Comparison of ENCODE assay signal across 10 cellular contexts in genomic region chr17:32267690-32268205, GRCh38. TPM values are rescaled to one million over a fixed set of nuclear protein-coding genes. Genes with fewer than 3 reads are reported as not detected.
DNase-seq lines count a peak whose midpoint lies in the region; ATAC-seq, FAIRE-seq and TF ChIP-seq lines count a peak whose summit lies in the region.
"Had no signal": no experiment of that assay in that cellular context is flagged by ENCODE, and none has a peak within 500 bp of the region (broad histone marks: within the 10 kb centered on the region; RNA-seq: fewer than 3 reads in every experiment).

No MANE protein-coding gene starts in this region.

- H3K36me3 Mint-ChIP-seq in activated naive CD4-positive, alpha-beta T cell treated with anti-CD3 and anti-CD28 coated beads, Interleukin-2, amount 10 ng/mL, durations not matched to agents 7 days and 5 days: no peaks in the 10 kb centered on the region

- H3K79me2 ChIP-seq in HepG2 (ENCODE audit: insufficient read depth, low read length): no peaks in the 10 kb centered on the region

- H3K4me3 ChIP-seq in HepG2 (replicated peaks in 1 of 3; ENCODE audit: insufficient read depth in 1 of 3, low read depth in 2 of 3, low read length in 3 of 3): no peak overlapping the region
- H3K4me3 ChIP-seq in neuronal stem cell (ENCODE audit: low read length in 2 of 2): peak overlapping the region in 1 of 2 donors; percentile 15
- H3K4me3 ChIP-seq: SJSA1 had no signal

- H4K20me1 ChIP-seq in HepG2 (ENCODE audit: insufficient read depth, low read length): no peaks in the 10 kb centered on the region

- POLR2A ChIA-PET in HepG2 (lab: Yijun Ruan, JAX): no interaction called here

- no peaks in the 10 kb centered on the region for H3K9me3 ChIP-seq in HepG2 (ENCODE audit: low read length)
- H3K9me3 ChIP-seq in neuronal stem cell (replicated peaks in 1 of 2; ENCODE audit: control insufficient read depth in 2 of 2, insufficient read depth in 1 of 2, low read depth in 1 of 2, low read length in 2 of 2): no peaks in the 10 kb centered on the region

- H3K4me2 ChIP-seq in HepG2 (ENCODE audit: low read depth, low read length): no peak overlapping the region
- H3K4me2 ChIP-seq in neuronal stem cell (ENCODE audit: insufficient read depth, low read length, poor library complexity, severe bottlenecking): no peak overlapping the region

- peaks cover 17% of the 10 kb centered on the region for H3K4me1 Mint-ChIP-seq in activated naive CD4-positive, alpha-beta T cell treated with anti-CD3 and anti-CD28 coated beads, Interleukin-2, amount 10 ng/mL, durations not matched to agents 7 days and 5 days

- peak overlapping the region; percentile 65 for H3K4me3 Mint-ChIP-seq in activated naive CD4-positive, alpha-beta T cell treated with anti-CD3 and anti-CD28 coated beads, Interleukin-2, amount 10 ng/mL, durations not matched to agents 7 days and 5 days

- TF ChIP-seq CTCF in HepG2 (CRISPR knock-in tag; IDR thresholded peaks at IDR 0.05): no peak

- no peak for TF ChIP-seq RAD21 in HepG2 (CRISPR knock-in tag; IDR thresholded peaks at IDR 0.05)

- H3K18ac ChIP-seq in neuronal stem cell (ENCODE audit: low read length): no peak overlapping the region

- no peak overlapping the region for H4K8ac ChIP-seq in neuronal stem cell (ENCODE audit: low read depth, low read length)

- H3K27me3 ChIP-seq in HepG2 (ENCODE audit: control insufficient read depth in 1 of 2, insufficient read depth in 2 of 2, low read length in 2 of 2) (peaks cover 20 to 71% of the 10 kb centered on the region in 2 experiments), neuronal stem cell (ENCODE audit: control insufficient read depth in 3 of 3, insufficient read depth in 3 of 3, low read depth in 1 of 3, low read length in 3 of 3) (peaks cover 5 to 58% (median 48%) of the 10 kb centered on the region in 3 experiments)

- no peak overlapping the region for H4K91ac ChIP-seq in neuronal stem cell (ENCODE audit: low read depth, low read length, poor library complexity)

- H3K23ac ChIP-seq in neuronal stem cell (ENCODE audit: low read depth, low read length, poor library complexity): no peak overlapping the region

- no peak overlapping the region for H2BK12ac ChIP-seq in neuronal stem cell (ENCODE audit: low read length)

- no peak overlapping the region for H2BK15ac ChIP-seq in neuronal stem cell (ENCODE audit: low read length)

- in situ Hi-C loops in HepG2 (cut with HindIII; ENCODE audit: extremely low pct_ligation_motif_present, low pct_unique_long_range_greater_than_20kb): no loop called here

- H2AFZ ChIP-seq in HepG2 (ENCODE audit: low read length): no peak overlapping the region
- H2AFZ ChIP-seq in neuronal stem cell (ENCODE audit: low read length): no peak overlapping the region

- ATAC-seq in HepG2 (peak; percentile 54), GM18498 (IDR thresholded peaks at IDR 0.05; ENCODE audit: unreplicated experiment) (no peak)

- H3K27me3 Mint-ChIP-seq in activated naive CD4-positive, alpha-beta T cell treated with anti-CD3 and anti-CD28 coated beads, Interleukin-2, amount 10 ng/mL, durations not matched to agents 7 days and 5 days: peaks cover 88% of the 10 kb centered on the region

- intact Hi-C loops in HepG2 (cut with micrococcal nuclease; ENCODE audit: unreplicated experiment): loop anchor here (1.0 kb wide), 1 partner anchor 42 kb away; no protein-coding TSS in a partner anchor

- H3K27ac ChIP-seq in HepG2 (ENCODE audit: extremely low read length, insufficient read depth, low read length) (no peak overlapping the region), neuronal stem cell (replicated peaks; ENCODE audit: low read length) (no peak overlapping the region)
- H3K27ac ChIP-seq: SJSA1 had no signal

- DNase-seq in AG08395 (ENCODE audit: low spot score) (peak; percentile 46), HK-2 (ENCODE audit: unreplicated experiment) (peak; percentile 37), HepG2 (ENCODE audit: low spot score) (no peak), neuronal stem cell (ENCODE audit: low spot score) (no peak), NCI-H146 (lab: John Stamatoyannopoulos, UW) (no peak), medulla oblongata (ENCODE audit: extremely low spot score) (no peak)
- DNase-seq in activated naive CD4-positive, alpha-beta T cell treated with anti-CD3 and anti-CD28 coated beads, Interleukin-2, amount 10 ng/mL, durations not matched to agents 7 days and 5 days: peak; percentile 38

- H3K4ac ChIP-seq in neuronal stem cell (ENCODE audit: low read length): no peak overlapping the region

- no peaks in the 10 kb centered on the region for H3K9me3 Mint-ChIP-seq in activated naive CD4-positive, alpha-beta T cell treated with anti-CD3 and anti-CD28 coated beads, Interleukin-2, amount 10 ng/mL, durations not matched to agents 7 days and 5 days

- TF ChIP-seq EP300 in HepG2 (IDR thresholded peaks at IDR 0.05; ENCODE audit: low read depth in 2 of 2, low read length in 2 of 2) (no peak), HepG2 (CRISPR knock-in tag; IDR thresholded peaks at IDR 0.05; ENCODE audit: borderline replicate concordance) (no peak)

- H3K4me1 ChIP-seq in HepG2 (ENCODE audit: insufficient read depth, low read length): peaks cover 23% of the 10 kb centered on the region
- H3K4me1 ChIP-seq in neuronal stem cell (ENCODE audit: control insufficient read depth in 2 of 2, insufficient read depth in 1 of 2, low read depth in 1 of 2, low read length in 2 of 2): peaks cover 15 to 19% of the 10 kb centered on the region in 2 donors

- no peaks in the 10 kb centered on the region for H3K79me1 ChIP-seq in neuronal stem cell (ENCODE audit: low read depth, low read length)

- H3K36me3 ChIP-seq in HepG2 (replicated peaks in 1 of 2; ENCODE audit: control insufficient read depth in 1 of 2, insufficient read depth in 2 of 2, low read length in 2 of 2): no peaks in the 10 kb centered on the region
- no peaks in the 10 kb centered on the region for H3K36me3 ChIP-seq in neuronal stem cell (replicated peaks in 1 of 2; ENCODE audit: control insufficient read depth in 2 of 2, insufficient read depth in 2 of 2, low read length in 2 of 2)
- H3K36me3 ChIP-seq: SJSA1 had no signal

- H3K9ac ChIP-seq in HepG2 (ENCODE audit: insufficient read depth, low read depth, low read length) (no peak overlapping the region), neuronal stem cell (ENCODE audit: low read depth, low read length, poor library complexity) (no peak overlapping the region)

- H3K14ac ChIP-seq in neuronal stem cell (ENCODE audit: low read length): no peak overlapping the region

- WGBS in HepG2 (ENCODE audit: low lambda C conversion rate): 70% methylated on average over 10 of the region's 10 CpGs
- WGBS in neuronal stem cell (ENCODE audit: extremely low coverage in 2 of 2, insufficient read length in 2 of 2, insufficient replicate concordance in 1 of 2), 2 donors: no CpG with 5 or more reads among the region's 10 CpGs

- H2BK5ac ChIP-seq in neuronal stem cell (ENCODE audit: low read length): no peak overlapping the region

- BruUV-seq in HepG2 (replicated peaks; lab: Mats Ljungman, UMichigan): no TSS peak

- FAIRE-seq in HepG2 (lab: Jason Lieb, UNC): no peak
- FAIRE-seq: HTR-8/SVneo had no signal

- H2BK120ac ChIP-seq in neuronal stem cell (ENCODE audit: low read depth, low read length): no peak overlapping the region

- no peak overlapping the region for H2AK5ac ChIP-seq in neuronal stem cell (ENCODE audit: low read depth, low read length)

- no peak overlapping the region for H3K27ac Mint-ChIP-seq in activated naive CD4-positive, alpha-beta T cell treated with anti-CD3 and anti-CD28 coated beads, Interleukin-2, amount 10 ng/mL, durations not matched to agents 7 days and 5 days

- no peak for TF ChIP-seq POLR2A in HepG2 (IDR thresholded peaks at IDR 0.05; ENCODE audit: insufficient read depth in 1 of 2, low read depth in 2 of 2, low read length in 2 of 2)

- CTCF ChIA-PET in activated naive CD4-positive, alpha-beta T cell treated with anti-CD3 and anti-CD28 coated beads, Interleukin-2, amount 10 ng/mL, durations not matched to agents 7 days and 5 days (lab: Charles Lee): no interaction called here
- CTCF ChIA-PET in HepG2 (lab: Yijun Ruan, JAX; ENCODE audit: low intra/inter-chr PET ratio, low total read pairs): no interaction called here

TF ChIP-seq in HepG2, 621 proteins besides CTCF, POLR2A, EP300 and RAD21 (continues in another document):
- TF ChIP-seq BRCA1 (CRISPR knock-in tag; IDR thresholded peaks at IDR 0.05): no peak

RNA-seq across cellular contexts. Expression of gene RHBDL3, which starts 2.1 kb away (rescaled TPM):
- 0.09 TPM in 1 of 2 replicates, not detected in the other for total RNA-seq in HepG2 (2016; rRNA removed; fragmentation: Illumina TruSeq; extraction: Trizol)
- 0.18 and 0.30 TPM in 2 replicates for total RNA-seq in HepG2 (2016; cell fraction: cytosol; rRNA removed; fragmentation: Illumina TruSeq; extraction: Trizol; ENCODE audit: low read depth)
- total RNA-seq in HepG2 (2016; cell fraction: insoluble cytoplasmic fraction; rRNA removed; fragmentation: Illumina TruSeq; extraction: Trizol): 0.11 TPM in 1 of 2 replicates, not detected in the other
- 0.07 and 0.15 TPM in 2 replicates for total RNA-seq in HepG2 (2016; cell fraction: membrane; rRNA removed; fragmentation: Illumina TruSeq; extraction: Trizol)
- 0.13 and 0.19 TPM in 2 replicates for total RNA-seq in HepG2 (2016; cell fraction: nucleus; rRNA removed; fragmentation: Illumina TruSeq; extraction: Trizol)
- polyA plus RNA-seq in HepG2 (2011; rRNA removed): 0.04 TPM in 1 of 2 replicates, not detected in the other
- 0.07 TPM in 1 of 2 replicates, not detected in the other for polyA plus RNA-seq in HepG2 (2011; cell fraction: cytosol; rRNA removed)
- polyA plus RNA-seq in HepG2 (2011; cell fraction: nucleus; rRNA removed): not detected in 2 replicates
- polyA plus RNA-seq in HepG2 (2012): 0.07 TPM in 1 of 2 replicates, not detected in the other
- 0.24 and 0.34 TPM in 2 replicates for polyA plus RNA-seq in HepG2 (2016; cell fraction: cytosol; fragmentation: Illumina TruSeq; extraction: Trizol; ENCODE audit: low read depth)
- polyA plus RNA-seq in HepG2 (2016; cell fraction: insoluble cytoplasmic fraction; fragmentation: Illumina TruSeq; extraction: Trizol; ENCODE audit: low read depth): not detected in 2 replicates
- 0.19 and 0.24 TPM in 2 replicates for polyA plus RNA-seq in HepG2 (2016; cell fraction: membrane; fragmentation: Illumina TruSeq; extraction: Trizol; ENCODE audit: low read depth)
- 0.16 TPM in 1 of 2 replicates, not detected in the other for polyA plus RNA-seq in HepG2 (2016; cell fraction: nucleus; fragmentation: Illumina TruSeq; extraction: Trizol; ENCODE audit: insufficient read depth, low read depth)
- polyA minus RNA-seq in HepG2 (2011; rRNA and poly(A)+ RNA removed; ENCODE audit: low replicate concordance): 0.07 and 0.12 TPM in 2 replicates
- polyA minus RNA-seq in HepG2 (2011; cell fraction: cytosol; rRNA and poly(A)+ RNA removed): not detected in 2 replicates
- not detected in 2 replicates for polyA minus RNA-seq in HepG2 (2011; cell fraction: nucleus; rRNA and poly(A)+ RNA removed)
- polyA plus RNA-seq in neuronal stem cell (2013, experiment 1 of 2): 0.82 TPM
- polyA plus RNA-seq in neuronal stem cell (2013, experiment 2 of 2): 0.83 TPM

Comparison
In these comparisons a context has a peak if more than half of its experiments do, and no peak if none do; other contexts are left out.
1. DNase-seq: peak in AG08395 (single experiment), HK-2 (single experiment) and activated naive CD4-positive, alpha-beta T cell treated with anti-CD3 and anti-CD28 coated beads, Interleukin-2, amount 10 ng/mL, durations not matched to agents 7 days and 5 days (single experiment); none in HepG2 (single experiment), neuronal stem cell (single experiment), NCI-H146 (single experiment) and medulla oblongata (single experiment).